In genomic region chr16:47826070-47826469, GRCh38 we compare ENCODE assay signal across 19 cellular contexts.
"Had no signal": no experiment of that assay in that cellular context is flagged by ENCODE, and none has a peak within 500 bp of the region (broad histone marks: within the 10 kb centered on the region; RNA-seq: fewer than 3 reads in every experiment).

No MANE protein-coding gene starts in this region.

- H3K27ac ChIP-seq: lower lobe of right lung, prostate gland, right atrium auricular region, spleen, tibial artery had no signal

- ATAC-seq: activated CD4-positive, alpha-beta T cell treated with anti-CD3 and anti-CD28 coated beads for 36 hours; esophagus mucosa; lower lobe of right lung; naive thymus-derived CD8-positive, alpha-beta T cell; T-helper 17 cell had no signal

- DNase-seq: activated B cell treated with CpG ODN at 0.5 μM for 24 hours; activated CD4-positive, alpha-beta memory T cell treated with anti-CD3 and anti-CD28 coated beads for 36 hours; activated CD4-positive, alpha-beta T cell treated with anti-CD3 and anti-CD28 coated beads for 36 hours; activated naive CD4-positive, alpha-beta T cell treated with Interleukin-2 at 50 U/mL for 16 hours; activated naive CD8-positive, alpha-beta T cell treated with anti-CD3 and anti-CD28 coated beads, Interleukin-2, amount 10 ng/mL, durations not matched to agents 7 days and 5 days; activated T-cell treated with anti-CD3 and anti-CD28 coated beads, Interleukin-2, amount 50 U/mL, for 48 hours; amniotic stem cell; dermis blood vessel endothelial cell; effector memory CD4-positive, alpha-beta T cell; lower lobe of right lung; naive thymus-derived CD8-positive, alpha-beta T cell; spleen; stimulated activated CD4-positive, alpha-beta T cell treated with anti-CD3 and anti-CD28 coated beads, Interleukin-4, amount 100 ng/mL, for 1 hour; stimulated activated naive CD4-positive, alpha-beta T cell treated with Interleukin-2 at 50 U/mL for 16 hours; T-helper 17 cell; tibial artery had no signal
